Comparison of ENCODE assay signal across 1 cellular context in the genomic region with DNA sequence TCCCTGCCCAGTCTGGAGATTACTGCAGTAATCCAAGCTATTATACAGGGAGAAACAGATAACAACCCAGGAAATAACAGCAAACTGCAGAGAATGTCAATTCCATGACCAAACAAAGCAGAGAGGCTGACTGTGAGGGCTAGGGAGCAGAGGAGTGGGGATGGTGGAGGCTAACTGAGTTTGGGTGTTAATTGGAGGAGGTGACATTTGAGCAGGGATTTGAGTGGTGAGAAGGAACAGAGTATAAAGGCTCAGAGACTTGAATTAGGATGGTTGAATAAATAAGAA.
TF ChIP-seq lines count a peak whose summit lies in the region.

No MANE protein-coding gene starts in this region.

TF ChIP-seq in HEK293T, 16 proteins besides CTCF, POLR2A, EP300 and RAD21 (continued from another document):
- TF ChIP-seq, protein P1, sequence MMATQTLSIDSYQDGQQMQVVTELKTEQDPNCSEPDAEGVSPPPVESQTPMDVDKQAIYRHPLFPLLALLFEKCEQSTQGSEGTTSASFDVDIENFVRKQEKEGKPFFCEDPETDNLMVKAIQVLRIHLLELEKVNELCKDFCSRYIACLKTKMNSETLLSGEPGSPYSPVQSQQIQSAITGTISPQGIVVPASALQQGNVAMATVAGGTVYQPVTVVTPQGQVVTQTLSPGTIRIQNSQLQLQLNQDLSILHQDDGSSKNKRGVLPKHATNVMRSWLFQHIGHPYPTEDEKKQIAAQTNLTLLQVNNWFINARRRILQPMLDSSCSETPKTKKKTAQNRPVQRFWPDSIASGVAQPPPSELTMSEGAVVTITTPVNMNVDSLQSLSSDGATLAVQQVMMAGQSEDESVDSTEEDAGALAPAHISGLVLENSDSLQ (IDR thresholded peaks at IDR 0.05) = no peak
- TF ChIP-seq HDGF (IDR thresholded peaks at IDR 0.05; ENCODE audit: borderline replicate concordance) (no peak), TARDBP (IDR thresholded peaks at IDR 0.05) (no peak), LEF1 (IDR thresholded peaks at IDR 0.05; ENCODE audit: borderline replicate concordance) (no peak), ARNT (IDR thresholded peaks at IDR 0.05) (no peak), BHLHE40 (IDR thresholded peaks at IDR 0.05; ENCODE audit: borderline replicate concordance) (no peak), NFRKB (IDR thresholded peaks at IDR 0.05) (no peak), SUZ12 (IDR thresholded peaks at IDR 0.05) (no peak), L3MBTL2 (conservative IDR thresholded peaks at IDR 0.05) (no peak)
